20 cellular contexts compared by ENCODE assay signal in the genomic region with DNA sequence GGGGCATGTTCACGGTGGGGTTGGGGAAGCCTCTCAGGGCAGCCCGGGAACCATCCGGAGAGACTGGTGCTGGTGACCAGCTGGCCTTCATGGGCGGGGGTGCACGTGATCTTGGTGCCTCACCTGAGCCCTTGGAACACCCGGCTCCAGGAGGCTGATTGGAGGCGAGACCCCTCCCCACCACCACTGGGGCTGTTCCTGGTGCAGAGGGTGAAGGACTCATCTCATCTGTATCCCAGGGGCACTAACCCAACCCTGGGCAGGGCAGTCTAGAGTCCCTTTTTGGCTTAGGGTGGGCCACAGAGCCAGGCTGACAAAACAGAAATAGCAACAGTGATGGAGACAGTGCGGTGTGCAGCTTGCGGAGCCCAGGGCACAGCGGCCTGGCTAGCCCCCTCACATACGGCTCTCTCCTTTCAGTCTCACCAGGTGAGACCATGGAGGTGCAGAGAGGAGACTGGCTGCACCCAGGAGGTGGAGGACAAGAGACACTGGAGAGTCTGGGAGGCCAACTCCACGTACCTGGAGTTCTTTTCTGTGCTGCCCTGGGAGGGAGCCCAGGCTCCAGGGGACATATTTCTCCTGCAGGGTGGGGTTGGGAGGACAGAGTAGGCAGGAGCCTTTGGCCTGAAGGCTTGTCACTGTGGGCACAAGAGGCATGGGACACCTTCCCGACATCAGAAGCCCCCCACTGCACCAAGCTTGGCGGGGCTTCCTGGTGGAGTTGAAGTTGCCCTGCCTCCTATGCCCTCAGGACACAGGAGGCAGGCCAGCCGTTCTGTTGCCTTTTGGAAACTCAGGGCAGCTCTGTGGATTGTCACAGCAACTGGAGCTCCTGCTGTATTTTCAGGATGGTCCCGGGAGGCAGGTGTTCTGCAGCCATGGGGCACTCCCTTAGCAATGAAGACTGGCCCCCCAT.
DNase-seq lines count a peak whose midpoint lies in the region; ATAC-seq, FAIRE-seq and TF ChIP-seq lines count a peak whose summit lies in the region.
"Had no signal": no experiment of that assay in that cellular context is flagged by ENCODE, and none has a peak within 500 bp of the region (broad histone marks: within the 10 kb centered on the region; RNA-seq: fewer than 3 reads in every experiment).

No MANE protein-coding gene starts in this region.

- H3K56ac ChIP-seq in H1 (replicated peaks; ENCODE audit: insufficient read length, low read depth, low read length): no peak overlapping the region

- H3K14ac ChIP-seq in H1 (ENCODE audit: insufficient read length): no peak overlapping the region

- peaks cover 63% of the 10 kb centered on the region for H3K4me1 Mint-ChIP-seq in MCF 10A (ENCODE audit: insufficient read depth, unreplicated experiment)
- H3K4me1 Mint-ChIP-seq: natural killer cell had no signal

- peak overlapping the region; percentile 17 for H3K4me3 Mint-ChIP-seq in MCF 10A (ENCODE audit: unreplicated experiment)
- H3K4me3 Mint-ChIP-seq: dendritic cell treated with granulocyte-macrophage colony-stimulating factor and Interleukin-4, amounts not matched to agents 40 ng/mL and 50 ng/mL, for 4 days; natural killer cell had no signal

- ATAC-seq in lower lobe of right lung (no peak), GM19452 (IDR thresholded peaks at IDR 0.05; ENCODE audit: unreplicated experiment) (no peak)
- ATAC-seq: A549, natural killer cell had no signal

- DNase-seq in MCF 10A (ENCODE audit: unreplicated experiment) (no peak), mammary epithelial cell (no peak), H1 (ENCODE audit: low read depth in 1 of 2, low spot score in 2 of 2) (peak in 1 of 2 experiments; percentile 35), lower lobe of right lung (no peak), transverse colon (no peak), dorsolateral prefrontal cortex (no peak)
- DNase-seq in central memory CD4-positive, alpha-beta T cell: no peak
- DNase-seq: activated effector memory CD4-positive, alpha-beta T cell treated with Interleukin-2 at 50 U/mL for 16 hours; erythroblast; natural killer cell; NCI-H1436; stimulated activated CD8-positive, alpha-beta memory T cell treated with anti-CD3 and anti-CD28 coated beads, Interleukin-4, amount 100 ng/mL, for 48 hours; T1000 had no signal

- intact Hi-C loops in MCF 10A (cut with micrococcal nuclease): no loop called here
- intact Hi-C loops in mammary epithelial cell (cut with micrococcal nuclease): no loop called here
- intact Hi-C loops in lower lobe of right lung (cut with DNase I): no loop called here
- intact Hi-C loops in transverse colon (cut with DNase I; ENCODE audit: low total_unique reads): no loop called here
- intact Hi-C loops in dorsolateral prefrontal cortex (cut with DNase I): no loop called here

- no peaks in the 10 kb centered on the region for H3K9me3 Mint-ChIP-seq in MCF 10A (ENCODE audit: unreplicated experiment)
- H3K9me3 Mint-ChIP-seq: dendritic cell treated with granulocyte-macrophage colony-stimulating factor and Interleukin-4, amounts not matched to agents 40 ng/mL and 50 ng/mL, for 4 days; natural killer cell had no signal

- H3K23ac ChIP-seq in H1 (ENCODE audit: insufficient read length): no peak overlapping the region

- CTCF ChIA-PET in MCF 10A (lab: Yijun Ruan, JAX): interaction anchor here (0.6 to 31.9 kb wide), 7 partner anchors 19 to 503 kb away, joined by 3 to 929 read pairs (median 5); partner anchors contain the start of genes FAM217B and PPP1R3D
- CTCF ChIA-PET in mammary epithelial cell (lab: Charles Lee; ENCODE audit: low non-redundant PET): no interaction called here
- CTCF ChIA-PET in H1 (lab: Charles Lee; ENCODE audit: partially characterized antibody): no interaction called here

- no peak overlapping the region for H4K8ac ChIP-seq in H1 (ENCODE audit: extremely low read depth, insufficient read depth, low read length)

- no peak overlapping the region for H2AK5ac ChIP-seq in H1 (ENCODE audit: low read depth, low read length)

- H3K18ac ChIP-seq in H1 (ENCODE audit: extremely low read depth, low read length): no peak overlapping the region

- H3K4ac ChIP-seq in H1 (replicated peaks; ENCODE audit: insufficient read length, low read depth, low read length): peak overlapping the region; percentile 25

- in situ Hi-C loops in mammary epithelial cell (cut with MboI; ENCODE audit: low sequenced_read_pairs in 2 of 2) (no loop called here), transverse colon (cut with MboI; ENCODE audit: low pct_ligation_motif_present in 1 of 4, low pct_unique_long_range_greater_than_20kb in 1 of 4, low sequenced_read_pairs in 3 of 4) (no loop called here)

- POLR2A ChIA-PET in MCF 10A (lab: Yijun Ruan, JAX) (interaction anchor here (0.9 to 6.9 kb wide), 6 partner anchors 10 to 113 kb away, joined by 3 to 94 read pairs (median 4); partner anchors contain the start of genes FAM217B and PPP1R3D), H1 (lab: Charles Lee; ENCODE audit: partially characterized antibody) (no interaction called here)

- H2AFZ ChIP-seq in mammary epithelial cell (ENCODE audit: low read depth, low read length) (no peak overlapping the region), H1 (ENCODE audit: low read length) (no peak overlapping the region)

- no peak overlapping the region for H2BK20ac ChIP-seq in H1 (ENCODE audit: low read length)

- H3K4me3 ChIP-seq in mammary epithelial cell (replicated peaks in 1 of 3; ENCODE audit: insufficient read depth in 1 of 3, low read depth in 2 of 3, low read length in 3 of 3) (no peak overlapping the region), H1 (ENCODE audit: extremely low read depth in 1 of 4, insufficient read depth in 2 of 4, low read depth in 3 of 4, low read length in 4 of 4) (no peak overlapping the region), lower lobe of right lung (no peak overlapping the region), transverse colon (no peak overlapping the region), dorsolateral prefrontal cortex (no peak overlapping the region)
- H3K4me3 ChIP-seq: A549, breast epithelium, prostate gland had no signal

- H3K79me2 ChIP-seq in mammary epithelial cell (ENCODE audit: insufficient read depth, low read length) (no peaks in the 10 kb centered on the region), H1 (ENCODE audit: control insufficient read depth in 1 of 2, insufficient read depth in 2 of 2, low read length in 2 of 2) (no peaks in the 10 kb centered on the region)

- TF ChIP-seq EP300 in H1 (IDR thresholded peaks at IDR 0.05; ENCODE audit: borderline replicate concordance in 1 of 2, low read depth in 2 of 2, low read length in 2 of 2) (no peak), transverse colon (IDR thresholded peaks at IDR 0.05; ENCODE audit: low read depth) (no peak)

- peaks cover 2% of the 10 kb centered on the region; the same call in 1 of the 2 replicates for H3K23me2 ChIP-seq in H1 (ENCODE audit: low read depth, low read length)

- no peak overlapping the region for H2BK15ac ChIP-seq in H1 (ENCODE audit: low read length)

- no peak overlapping the region for H4K5ac ChIP-seq in H1 (ENCODE audit: insufficient read length, low read depth, low read length)

- FAIRE-seq in H1 (lab: Jason Lieb, UNC): no peak
- FAIRE-seq: A549, D721Med, G401.6 had no signal

- no peaks in the 10 kb centered on the region for H3K27me3 Mint-ChIP-seq in MCF 10A (ENCODE audit: insufficient read depth, unreplicated experiment)

- H2BK5ac ChIP-seq in H1 (ENCODE audit: low read depth, low read length): no peak overlapping the region

- BruUV-seq in MCF 10A (replicated peaks; lab: Mats Ljungman, UMichigan): no TSS peak
- BruUV-seq in mammary epithelial cell (replicated peaks; lab: Mats Ljungman, UMichigan): no TSS peak

- H4K91ac ChIP-seq in H1 (replicated peaks; ENCODE audit: insufficient read length, low read length): no peak overlapping the region

- H3K9ac ChIP-seq in mammary epithelial cell (ENCODE audit: insufficient read depth, low read length) (no peak overlapping the region), H1 (replicated peaks in 1 of 4; ENCODE audit: extremely low read depth in 1 of 4, low read depth in 3 of 4, low read length in 3 of 4) (no peak overlapping the region)

- WGBS in mammary epithelial cell (ENCODE audit: low coverage, missing lambda C conversion rate): 88% methylated on average over 14 of the region's 16 CpGs
- 75% methylated on average over 16 of the region's 16 CpGs; no CpG with 5 or more reads in 1 of the 2 experiments for WGBS in H1 (ENCODE audit: extremely low coverage in 1 of 2, insufficient coverage in 1 of 2, insufficient read length in 1 of 2, insufficient replicate concordance in 2 of 2, low coverage in 1 of 2, low lambda C conversion rate in 2 of 2, missing lambda C conversion rate in 1 of 2), 2 experiments
- 57% methylated on average over 15 of the region's 16 CpGs; no CpG with 5 or more reads in 1 of the 2 donors for WGBS in transverse colon (ENCODE audit: low coverage in 1 of 2), 2 donors

- H3K4me2 ChIP-seq in mammary epithelial cell (ENCODE audit: insufficient read depth, low read depth, low read length) (no peak overlapping the region), H1 (ENCODE audit: insufficient read depth in 1 of 2, low read depth in 2 of 2, low read length in 2 of 2) (no peak overlapping the region)
- H3K4me2 ChIP-seq: A549 had no signal

- TF ChIP-seq POLR2A in H1 (IDR thresholded peaks at IDR 0.05; ENCODE audit: control extremely low read depth in 1 of 2, low read depth in 2 of 2, low read length in 2 of 2) (no peak), transverse colon (IDR thresholded peaks at IDR 0.05) (no peak)

- H3K36me3 ChIP-seq in mammary epithelial cell (ENCODE audit: insufficient read depth, low read length) (no peaks in the 10 kb centered on the region), H1 (ENCODE audit: control insufficient read depth in 2 of 4, insufficient read depth in 4 of 4, low read length in 3 of 4) (no peaks in the 10 kb centered on the region; a peak in 1 of 8 replicates), lower lobe of right lung (no peaks in the 10 kb centered on the region), transverse colon (no peaks in the 10 kb centered on the region)
- H3K36me3 ChIP-seq: breast epithelium, prostate gland had no signal

- no peak overlapping the region for H3K27ac ChIP-seq in mammary epithelial cell (ENCODE audit: insufficient read depth, low read depth, low read length)
- no peak overlapping the region for H3K27ac ChIP-seq in H1 (ENCODE audit: low read depth, low read length)
- H3K27ac ChIP-seq in lower lobe of right lung: peak overlapping the region; percentile 67
- peak overlapping the region; percentile 73 to 86 (median 82) for H3K27ac ChIP-seq in transverse colon
- H3K27ac ChIP-seq in dorsolateral prefrontal cortex: peak overlapping the region in 2 of 59 donors; percentile 11 to 71
- H3K27ac ChIP-seq: A549, breast epithelium, prostate gland had no signal

- TF ChIP-seq CTCF in MCF 10A (IDR thresholded peaks at IDR 0.05; ENCODE audit: unreplicated experiment) (no peak), mammary epithelial cell (conservative IDR thresholded peaks at IDR 0.05 in 1 of 2, IDR thresholded peaks at IDR 0.05 in 1 of 2; ENCODE audit: extremely low read depth in 1 of 2, insufficient read depth in 1 of 2, low read depth in 1 of 2, low read length in 2 of 2) (no peak), H1 (IDR thresholded peaks at IDR 0.05; ENCODE audit: control extremely low read depth in 1 of 3, insufficient read depth in 1 of 3, low read depth in 1 of 3, low read length in 3 of 3) (no peak), lower lobe of right lung (IDR thresholded peaks at IDR 0.05) (no peak), transverse colon (IDR thresholded peaks at IDR 0.05) (no peak), dorsolateral prefrontal cortex (IDR thresholded peaks at IDR 0.05 in 54 of 56, conservative IDR thresholded peaks at IDR 0.05 in 2 of 56; ENCODE audit: low read depth in 1 of 56, partially characterized antibody in 56 of 56) (no peak)

- no peak overlapping the region for H2BK120ac ChIP-seq in H1 (replicated peaks; ENCODE audit: low read depth, low read length)

- no peaks in the 10 kb centered on the region for H3K36me3 Mint-ChIP-seq in MCF 10A (ENCODE audit: insufficient read depth, unreplicated experiment)
- H3K36me3 Mint-ChIP-seq: natural killer cell had no signal

- peak overlapping the region; percentile 44 for H3K27ac Mint-ChIP-seq in MCF 10A (ENCODE audit: low read depth, unreplicated experiment)
- H3K27ac Mint-ChIP-seq: dendritic cell treated with granulocyte-macrophage colony-stimulating factor and Interleukin-4, amounts not matched to agents 40 ng/mL and 50 ng/mL, for 4 days; natural killer cell had no signal

- no peak overlapping the region for H2BK12ac ChIP-seq in H1 (ENCODE audit: low read depth, low read length)

- H4K20me1 ChIP-seq in mammary epithelial cell (ENCODE audit: insufficient read depth, low read length): no peaks in the 10 kb centered on the region
- H4K20me1 ChIP-seq in H1 (replicated peaks in 1 of 2; ENCODE audit: control insufficient read depth in 1 of 2, insufficient read depth in 2 of 2, low read length in 2 of 2): peaks cover 0 to 1% of the 10 kb centered on the region in 2 experiments

- H3K4me1 ChIP-seq in mammary epithelial cell (ENCODE audit: insufficient read depth, low read length) (peaks cover 50% of the 10 kb centered on the region), H1 (replicated peaks in 1 of 4; ENCODE audit: control insufficient read depth in 3 of 4, insufficient read depth in 4 of 4, low read length in 3 of 4) (peaks cover 0 to 5% (median 0%) of the 10 kb centered on the region in 4 experiments; a peak in 1 of 7 replicates), lower lobe of right lung (peaks cover 5% of the 10 kb centered on the region), transverse colon (peaks cover 8 to 24% (median 9%) of the 10 kb centered on the region in 4 donors)
- H3K4me1 ChIP-seq: A549, breast epithelium, prostate gland had no signal

- H3K79me1 ChIP-seq in H1 (ENCODE audit: low read depth, low read length): no peaks in the 10 kb centered on the region

- dilution Hi-C loops in mammary epithelial cell (cut with HindIII; ENCODE audit: low sequenced_read_pairs): no loop called here

- no peak for TF ChIP-seq RAD21 in H1 (IDR thresholded peaks at IDR 0.05 in 1 of 2, conservative IDR thresholded peaks at IDR 0.05 in 1 of 2; ENCODE audit: low read depth in 2 of 2, low read length in 2 of 2)

- H3K27me3 ChIP-seq in mammary epithelial cell (ENCODE audit: insufficient read depth, low read length): no peaks in the 10 kb centered on the region
- H3K27me3 ChIP-seq in H1 (replicated peaks in 1 of 4; ENCODE audit: control insufficient read depth in 3 of 4, extremely low read depth in 1 of 4, insufficient read depth in 3 of 4, low read length in 3 of 4): peaks cover 0 to 2% (median 0%) of the 10 kb centered on the region in 4 experiments; a peak in 1 of 7 replicates
- H3K27me3 ChIP-seq in lower lobe of right lung (ENCODE audit: low read depth): no peaks in the 10 kb centered on the region
- H3K27me3 ChIP-seq in transverse colon: no peaks in the 10 kb centered on the region
- H3K27me3 ChIP-seq in dorsolateral prefrontal cortex: no peaks in the 10 kb centered on the region

- no peaks in the 10 kb centered on the region for H3K9me3 ChIP-seq in mammary epithelial cell (replicated peaks; ENCODE audit: insufficient read depth, low read length)
- H3K9me3 ChIP-seq in H1 (ENCODE audit: insufficient read depth in 2 of 2, low read depth in 1 of 2, low read length in 1 of 2): peaks cover 88 to 100% of the 10 kb centered on the region in 2 experiments
- H3K9me3 ChIP-seq in lower lobe of right lung: no peaks in the 10 kb centered on the region
- H3K9me3 ChIP-seq in transverse colon: no peaks in the 10 kb centered on the region
- H3K9me3 ChIP-seq: A549, breast epithelium, prostate gland had no signal

Comparison
In these comparisons a context has a peak if more than half of its experiments do, and no peak if none do; other contexts are left out.
1. H3K27ac ChIP-seq: peak in lower lobe of right lung (single experiment) and transverse colon (4 of 4); none in mammary epithelial cell (single experiment) and H1 (single experiment).